14 cellular contexts compared by ENCODE assay signal in the genomic region with DNA sequence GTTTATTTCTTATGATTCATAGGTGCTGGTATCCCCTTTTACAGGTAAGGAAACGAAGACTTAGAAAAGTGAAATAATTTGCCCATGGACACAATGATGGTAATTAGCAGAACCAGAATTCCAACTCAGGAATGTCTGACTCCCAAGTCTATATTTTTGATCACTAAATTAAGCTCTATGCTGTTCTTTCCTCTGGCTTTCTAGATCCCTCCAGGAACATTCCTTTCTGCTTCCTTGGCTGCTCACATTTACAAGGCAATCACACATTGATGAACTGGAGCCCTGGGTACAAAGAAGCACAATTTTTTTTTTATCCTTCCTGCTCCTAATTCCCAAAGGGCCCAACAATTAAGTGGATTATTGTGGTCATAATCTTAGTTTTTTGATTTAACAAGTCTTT.
"Had no signal": no experiment of that assay in that cellular context is flagged by ENCODE, and none has a peak within 500 bp of the region (broad histone marks: within the 10 kb centered on the region; RNA-seq: fewer than 3 reads in every experiment).

No MANE protein-coding gene starts in this region.

- H3K4me1 Mint-ChIP-seq: stimulated activated effector memory CD8-positive, alpha-beta T cell treated with anti-CD3 and anti-CD28 coated beads, Interleukin-12 subunit alpha, Interleukin-12 subunit beta, amount 100 ng/mL, for 72 hours had no signal

- DNase-seq: activated CD4-positive, alpha-beta T cell treated with anti-CD3 and anti-CD28 coated beads, Interleukin-2, amount 50 U/mL, for 4 hours; activated CD4-positive, CD25-positive, alpha-beta regulatory T cell treated with anti-CD3 and anti-CD28 coated beads, Interleukin-2, amount 50 U/mL, for 72 hours; activated gamma-delta T cell; activated T-cell treated with anti-CD3 and anti-CD28 coated beads, Interleukin-2, amount 50 U/mL, for 4 hours; midbrain; naive thymus-derived CD4-positive, alpha-beta T cell had no signal

- H3K36me3 ChIP-seq: breast epithelium, esophagus muscularis mucosa, tibial nerve had no signal

- ATAC-seq: activated T-cell treated with anti-CD3 and anti-CD28 coated beads, Interleukin-2, amount 50 U/mL, for 4 hours; naive thymus-derived CD4-positive, alpha-beta T cell; stimulated activated effector memory CD8-positive, alpha-beta T cell treated with anti-CD3 and anti-CD28 coated beads, Interleukin-12 subunit alpha, Interleukin-12 subunit beta, amount 100 ng/mL, for 72 hours had no signal

- FAIRE-seq: endometrium, islet of Langerhans had no signal

- H3K27ac ChIP-seq: esophagus muscularis mucosa had no signal

- H3K27me3 ChIP-seq: breast epithelium, esophagus muscularis mucosa, tibial nerve had no signal

- H3K4me3 Mint-ChIP-seq: activated naive CD8-positive, alpha-beta T cell; activated T-cell treated with anti-CD3 and anti-CD28 coated beads, Interleukin-2, amount 50 U/mL, for 4 hours; naive thymus-derived CD4-positive, alpha-beta T cell; stimulated activated effector memory CD8-positive, alpha-beta T cell treated with anti-CD3 and anti-CD28 coated beads, Interleukin-12 subunit alpha, Interleukin-12 subunit beta, amount 100 ng/mL, for 72 hours had no signal

- H3K36me3 Mint-ChIP-seq: activated naive CD8-positive, alpha-beta T cell; naive thymus-derived CD4-positive, alpha-beta T cell; stimulated activated effector memory CD8-positive, alpha-beta T cell treated with anti-CD3 and anti-CD28 coated beads, Interleukin-12 subunit alpha, Interleukin-12 subunit beta, amount 100 ng/mL, for 72 hours had no signal

- H3K4me1 ChIP-seq: breast epithelium had no signal

- H3K9me3 Mint-ChIP-seq: activated T-cell treated with anti-CD3 and anti-CD28 coated beads, Interleukin-2, amount 50 U/mL, for 4 hours; naive thymus-derived CD4-positive, alpha-beta T cell; stimulated activated effector memory CD8-positive, alpha-beta T cell treated with anti-CD3 and anti-CD28 coated beads, Interleukin-12 subunit alpha, Interleukin-12 subunit beta, amount 100 ng/mL, for 72 hours had no signal

- H3K27ac Mint-ChIP-seq: activated naive CD8-positive, alpha-beta T cell; naive thymus-derived CD4-positive, alpha-beta T cell; stimulated activated effector memory CD8-positive, alpha-beta T cell treated with anti-CD3 and anti-CD28 coated beads, Interleukin-12 subunit alpha, Interleukin-12 subunit beta, amount 100 ng/mL, for 72 hours had no signal

- H3K4me3 ChIP-seq: breast epithelium, esophagus muscularis mucosa, smooth muscle cell, tibial nerve had no signal

- H3K9me3 ChIP-seq: breast epithelium, esophagus muscularis mucosa, tibial nerve had no signal

- H3K27me3 Mint-ChIP-seq: activated naive CD8-positive, alpha-beta T cell had no signal
